9 cellular contexts compared by ENCODE assay signal in genomic region chr14:89283327-89284060, GRCh38.
DNase-seq lines count a peak whose midpoint lies in the region; ATAC-seq and TF ChIP-seq lines count a peak whose summit lies in the region.
"Had no signal": no experiment of that assay in that cellular context is flagged by ENCODE, and none has a peak within 500 bp of the region (broad histone marks: within the 10 kb centered on the region; RNA-seq: fewer than 3 reads in every experiment).

No MANE protein-coding gene starts in this region.

- no peak overlapping the region for H3K4me3 Mint-ChIP-seq in activated CD4-positive, alpha-beta memory T cell treated with anti-CD3 and anti-CD28 coated beads for 36 hours

- H3K9ac ChIP-seq in SK-N-SH = no peak overlapping the region

- H3K36me3 Mint-ChIP-seq in activated CD4-positive, alpha-beta memory T cell treated with anti-CD3 and anti-CD28 coated beads for 36 hours = peaks cover 24% of the 10 kb centered on the region

- no peak for TF ChIP-seq EP300 in SK-N-SH (IDR thresholded peaks at IDR 0.05; ENCODE audit: borderline replicate concordance in 1 of 2, low read depth in 1 of 2, low read length in 1 of 2)

- CTCF ChIA-PET in activated CD4-positive, alpha-beta memory T cell treated with anti-CD3 and anti-CD28 coated beads for 36 hours (lab: Charles Lee) = interaction anchor here (1.4 kb wide), 1 partner anchor 106 kb away, joined by 5 read pairs; no protein-coding TSS in a partner anchor
- CTCF ChIA-PET in SK-N-SH (lab: Yijun Ruan, JAX) = no interaction called here

- no peak overlapping the region for H3K4me2 ChIP-seq in SK-N-SH
- H3K4me2 ChIP-seq: A549 had no signal

- intact Hi-C loops in activated CD4-positive, alpha-beta memory T cell treated with anti-CD3 and anti-CD28 coated beads for 36 hours (cut with micrococcal nuclease) = no loop called here

- peak; percentile 83 to 91 for ATAC-seq in activated CD4-positive, CD25-positive, alpha-beta regulatory T cell treated with anti-CD3 and anti-CD28 coated beads, Interleukin-2, amount 50 U/mL, for 24 hours
- peak; percentile 72 for ATAC-seq in HG02759 (IDR thresholded peaks at IDR 0.05; ENCODE audit: unreplicated experiment)
- ATAC-seq: A549 had no signal

- no peak overlapping the region for H3K27ac Mint-ChIP-seq in activated CD4-positive, alpha-beta memory T cell treated with anti-CD3 and anti-CD28 coated beads for 36 hours

- no peak for TF ChIP-seq RAD21 in SK-N-SH (IDR thresholded peaks at IDR 0.05; ENCODE audit: low read length)

- no peak overlapping the region for H2AFZ ChIP-seq in SK-N-SH (ENCODE audit: low read depth)

- no peaks in the 10 kb centered on the region for H3K9me3 Mint-ChIP-seq in activated CD4-positive, alpha-beta memory T cell treated with anti-CD3 and anti-CD28 coated beads for 36 hours

- H3K27me3 Mint-ChIP-seq in activated CD4-positive, alpha-beta memory T cell treated with anti-CD3 and anti-CD28 coated beads for 36 hours = no peaks in the 10 kb centered on the region

- DNase-seq in activated CD4-positive, CD25-positive, alpha-beta regulatory T cell (lab: John Stamatoyannopoulos, UW) = no peak
- DNase-seq in activated CD4-positive, alpha-beta memory T cell treated with anti-CD3 and anti-CD28 coated beads for 36 hours = peak; percentile 58
- DNase-seq in stimulated activated CD8-positive, alpha-beta memory T cell treated with anti-CD3 and anti-CD28 coated beads, Interleukin-2, amount 100 ng/mL, for 48 hours (ENCODE audit: low read depth in 2 of 2) = peak; percentile 43 to 49
- DNase-seq in NCI-H2171 treated with DMSO at 0.1 percent for 48 hours (lab: John Stamatoyannopoulos, UW) = no peak
- no peak for DNase-seq in AML-193 (lab: John Stamatoyannopoulos, UW)
- no peak for DNase-seq in SK-N-SH

- no peaks in the 10 kb centered on the region for H4K20me1 ChIP-seq in SK-N-SH (ENCODE audit: insufficient read depth)

- no peak overlapping the region for H3K4me3 ChIP-seq in SK-N-SH (ENCODE audit: low read depth in 2 of 2, low read length in 1 of 2)
- H3K4me3 ChIP-seq: A549 had no signal

- no peaks in the 10 kb centered on the region for H3K4me1 ChIP-seq in SK-N-SH (ENCODE audit: control insufficient read depth in 1 of 2, insufficient read depth in 2 of 2, low read depth in 1 of 2, low read length in 1 of 2)
- H3K4me1 ChIP-seq: A549 had no signal

- H3K4me1 Mint-ChIP-seq in activated CD4-positive, alpha-beta memory T cell treated with anti-CD3 and anti-CD28 coated beads for 36 hours (ENCODE audit: low read depth) = peaks cover 60% of the 10 kb centered on the region

- WGBS in SK-N-SH (ENCODE audit: low lambda C conversion rate) = 90% methylated on average over 5 of the region's 6 CpGs

- H3K79me2 ChIP-seq in SK-N-SH (ENCODE audit: insufficient read depth) = no peaks in the 10 kb centered on the region

- no peaks in the 10 kb centered on the region for H3K9me3 ChIP-seq in SK-N-SH
- H3K9me3 ChIP-seq: A549 had no signal

- H3K27me3 ChIP-seq in SK-N-SH (ENCODE audit: insufficient read depth) = no peaks in the 10 kb centered on the region

- H3F3A ChIP-seq in SK-N-SH (replicated peaks; ENCODE audit: insufficient read depth) = no peaks in the 10 kb centered on the region

- H3K9me2 ChIP-seq in SK-N-SH = no peaks in the 10 kb centered on the region

- POLR2A ChIA-PET in activated CD4-positive, alpha-beta memory T cell treated with anti-CD3 and anti-CD28 coated beads for 36 hours (lab: Charles Lee) = interaction anchor here (1.4 kb wide), 1 partner anchor 25 kb away, joined by 3 read pairs; no protein-coding TSS in a partner anchor
- POLR2A ChIA-PET in SK-N-SH (lab: Yijun Ruan, JAX) = no interaction called here

- H3K27ac ChIP-seq in SK-N-SH (ENCODE audit: low read depth in 2 of 2, low read length in 1 of 2) = peak overlapping the region in 1 of 2 experiments; percentile 71; a peak in 1 of 4 replicates
- H3K27ac ChIP-seq: A549 had no signal

- TF ChIP-seq CTCF in SK-N-SH (IDR thresholded peaks at IDR 0.05) = no peak

- peaks cover 0 to 8% of the 10 kb centered on the region in 2 experiments for H3K36me3 ChIP-seq in SK-N-SH (replicated peaks in 1 of 2; ENCODE audit: control insufficient read depth in 1 of 2, insufficient read depth in 2 of 2, low read length in 1 of 2)

TF ChIP-seq in SK-N-SH, 30 proteins besides CTCF, POLR2A, EP300 and RAD21:
- TF ChIP-seq RXRA (IDR thresholded peaks at IDR 0.05; ENCODE audit: borderline replicate concordance, low read depth) = no peak
- no peak for TF ChIP-seq ELF1 (IDR thresholded peaks at IDR 0.05)
- TF ChIP-seq USF2 (IDR thresholded peaks at IDR 0.05; ENCODE audit: borderline replicate concordance, low read depth, low read length) = no peak
- TF ChIP-seq NFIC (IDR thresholded peaks at IDR 0.05; ENCODE audit: borderline replicate concordance) = no peak
- no peak for TF ChIP-seq FOXM1 (IDR thresholded peaks at IDR 0.05; ENCODE audit: low read depth)
- TF ChIP-seq GATA2 (CRISPR knock-in tag; IDR thresholded peaks at IDR 0.05) = no peak
- TF ChIP-seq MXI1 (IDR thresholded peaks at IDR 0.05; ENCODE audit: low read depth, low read length) = no peak
- no peak for TF ChIP-seq TAF1 (IDR thresholded peaks at IDR 0.05; ENCODE audit: borderline replicate concordance, low read depth, low read length)
- no peak for TF ChIP-seq MEF2A (IDR thresholded peaks at IDR 0.05; ENCODE audit: borderline replicate concordance, low read depth)
- TF ChIP-seq ZBTB33 (IDR thresholded peaks at IDR 0.05; ENCODE audit: borderline replicate concordance, low read depth) = no peak
- TF ChIP-seq SIN3A (IDR thresholded peaks at IDR 0.05; ENCODE audit: borderline replicate concordance, low read depth, low read length) = no peak
- TF ChIP-seq CHD2 (IDR thresholded peaks at IDR 0.05; ENCODE audit: low read length, partially characterized antibody) = no peak
- TF ChIP-seq JUND (IDR thresholded peaks at IDR 0.05) = no peak
- no peak for TF ChIP-seq RFX5 (IDR thresholded peaks at IDR 0.05; ENCODE audit: low read length)
- TF ChIP-seq TCF12 (IDR thresholded peaks at IDR 0.05) = no peak
- TF ChIP-seq NRF1 (IDR thresholded peaks at IDR 0.05; ENCODE audit: low read depth, low read length) = no peak
TF ChIP-seq in SK-N-SH: peak in this region for 0.

Comparison
In these comparisons a context has a peak if more than half of its experiments do, and no peak if none do; other contexts are left out.
1. DNase-seq: peak in activated CD4-positive, alpha-beta memory T cell treated with anti-CD3 and anti-CD28 coated beads for 36 hours (single experiment) and stimulated activated CD8-positive, alpha-beta memory T cell treated with anti-CD3 and anti-CD28 coated beads, Interleukin-2, amount 100 ng/mL, for 48 hours (2 of 2); none in activated CD4-positive, CD25-positive, alpha-beta regulatory T cell (0 of 4), NCI-H2171 treated with DMSO at 0.1 percent for 48 hours (single experiment), AML-193 (0 of 2) and SK-N-SH (single experiment).